Comparison of ENCODE assay signal across 18 cellular contexts in the genomic region with DNA sequence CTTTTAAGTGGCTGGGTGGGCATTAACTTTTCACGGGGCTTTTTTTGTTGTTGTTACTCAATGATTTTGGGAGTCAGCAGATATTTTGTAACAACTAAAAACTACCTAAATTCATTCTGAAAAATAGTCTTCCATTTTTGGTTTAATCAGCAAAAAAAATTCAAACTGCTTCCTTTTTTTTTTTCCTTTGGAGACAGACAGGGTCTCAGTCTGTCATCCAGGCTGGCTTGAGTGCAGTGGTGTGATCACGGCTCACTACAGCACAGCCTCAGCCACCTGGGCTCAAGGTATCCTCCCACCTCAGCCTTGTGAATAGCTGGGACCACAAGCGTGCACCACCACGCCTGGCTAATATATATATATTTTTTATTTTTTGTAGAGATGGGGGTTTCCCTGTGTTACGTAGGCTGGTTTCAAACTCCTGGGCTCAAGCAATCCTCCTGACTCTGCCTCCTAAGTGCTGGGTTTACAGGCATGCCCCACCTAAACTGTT.
"Had no signal": no experiment of that assay in that cellular context is flagged by ENCODE, and none has a peak within 500 bp of the region (broad histone marks: within the 10 kb centered on the region; RNA-seq: fewer than 3 reads in every experiment).

No MANE protein-coding gene starts in this region.

- DNase-seq: activated CD4-positive, alpha-beta memory T cell treated with anti-CD3 and anti-CD28 coated beads, Interleukin-2, amount 10 ng/mL, durations not matched to agents 7 days and 5 days; activated CD4-positive, alpha-beta T cell treated with anti-CD3 and anti-CD28 coated beads for 1 hour; activated gamma-delta T cell; activated naive CD8-positive, alpha-beta T cell treated with anti-CD3 and anti-CD28 coated beads, Interleukin-2, amount 10 ng/mL, durations not matched to agents 7 days and 5 days; activated T-cell treated with anti-CD3 and anti-CD28 coated beads, Interleukin-2, amount 50 U/mL, for 48 hours; aorta; effector CD8-positive, alpha-beta T cell; gastrocnemius medialis; heart right ventricle; islet precursor cell; left ventricle myocardium inferior; nucleus accumbens; spleen; stimulated activated CD4-positive, alpha-beta T cell treated with anti-CD3 and anti-CD28 coated beads, Interleukin-1b, Interleukin-23, amount 100 ng/mL, for 48 hours; stimulated activated naive B cell treated with anti-CD40 and anti-IgM and Interleukin-4, amounts not matched to agents 10 μg/mL and 1 μg/mL and 100 μg/mL, for 72 hours; transverse colon had no signal

- H3K36me3 ChIP-seq: gastrocnemius medialis, heart right ventricle, left ventricle myocardium inferior, prostate gland, spleen, transverse colon had no signal

- H3K9me3 ChIP-seq: gastrocnemius medialis, heart right ventricle, left ventricle myocardium inferior, prostate gland, spleen, transverse colon had no signal

- H3K4me1 ChIP-seq: left ventricle myocardium inferior, prostate gland had no signal

- H3K4me3 ChIP-seq: coronary artery, gastrocnemius medialis, heart right ventricle, left ventricle myocardium inferior, prostate gland, spleen, transverse colon had no signal

- H3K27ac ChIP-seq: coronary artery, gastrocnemius medialis, heart right ventricle, left ventricle myocardium inferior, prostate gland, spleen, transverse colon had no signal

- H3K27ac Mint-ChIP-seq: activated CD4-positive, alpha-beta memory T cell treated with anti-CD3 and anti-CD28 coated beads, Interleukin-2, amount 10 ng/mL, durations not matched to agents 7 days and 5 days; activated naive CD8-positive, alpha-beta T cell treated with anti-CD3 and anti-CD28 coated beads, Interleukin-2, amount 10 ng/mL, durations not matched to agents 7 days and 5 days; stimulated activated naive B cell treated with anti-CD40 and anti-IgM and Interleukin-4, amounts not matched to agents 10 μg/mL and 1 μg/mL and 100 μg/mL, for 72 hours had no signal

- H3K4me3 Mint-ChIP-seq: activated CD4-positive, alpha-beta memory T cell treated with anti-CD3 and anti-CD28 coated beads, Interleukin-2, amount 10 ng/mL, durations not matched to agents 7 days and 5 days; activated naive CD8-positive, alpha-beta T cell treated with anti-CD3 and anti-CD28 coated beads, Interleukin-2, amount 10 ng/mL, durations not matched to agents 7 days and 5 days; stimulated activated naive B cell treated with anti-CD40 and anti-IgM and Interleukin-4, amounts not matched to agents 10 μg/mL and 1 μg/mL and 100 μg/mL, for 72 hours had no signal

- ATAC-seq: gastrocnemius medialis; heart right ventricle; stimulated activated naive B cell treated with anti-CD40 and anti-IgM and Interleukin-4, amounts not matched to agents 10 μg/mL and 1 μg/mL and 100 μg/mL, for 72 hours had no signal

- H3K9me3 Mint-ChIP-seq: activated CD4-positive, alpha-beta memory T cell treated with anti-CD3 and anti-CD28 coated beads, Interleukin-2, amount 10 ng/mL, durations not matched to agents 7 days and 5 days; activated naive CD8-positive, alpha-beta T cell treated with anti-CD3 and anti-CD28 coated beads, Interleukin-2, amount 10 ng/mL, durations not matched to agents 7 days and 5 days had no signal

- H3K36me3 Mint-ChIP-seq: stimulated activated naive B cell treated with anti-CD40 and anti-IgM and Interleukin-4, amounts not matched to agents 10 μg/mL and 1 μg/mL and 100 μg/mL, for 72 hours had no signal
